ENCODE assay signal across 17 cellular contexts in genomic region chr1:116557323-116557878, GRCh38. TPM values are rescaled to one million over a fixed set of nuclear protein-coding genes. Genes with fewer than 3 reads are reported as not detected.
DNase-seq lines count a peak whose midpoint lies in the region; ATAC-seq, FAIRE-seq and TF ChIP-seq lines count a peak whose summit lies in the region.
"Had no signal": no experiment of that assay in that cellular context is flagged by ENCODE, and none has a peak within 500 bp of the region (broad histone marks: within the 10 kb centered on the region; RNA-seq: fewer than 3 reads in every experiment).

No MANE protein-coding gene starts in this region.

- TF ChIP-seq EP300 in SK-N-SH (IDR thresholded peaks at IDR 0.05; ENCODE audit: borderline replicate concordance in 1 of 2, low read depth in 1 of 2, low read length in 1 of 2): no peak

- no peaks in the 10 kb centered on the region for H3K27me3 Mint-ChIP-seq in activated T-helper 2 cell treated with anti-CD3 and anti-CD28 coated beads, Interferon-gamma antibody, Interleukin-2, Interleukin-4, amounts not matched to agents 10 μg/mL and 5 μg/mL and 100 μg/mL, durations not matched to agents 14 hours and 24 hours and 36 hours (ENCODE audit: low read depth)
- H3K27me3 Mint-ChIP-seq in natural killer cell treated with Interleukin-12 subunit alpha and Interleukin-12 subunit beta and Interleukin-15 and Interleukin-18, amount 100 ng/mL, for 72 hours: no peaks in the 10 kb centered on the region
- H3K27me3 Mint-ChIP-seq: activated naive CD4-positive, alpha-beta T cell treated with anti-CD3 and anti-CD28 coated beads, Interleukin-2, amount 50 U/mL, for 24 hours had no signal

- H2AFZ ChIP-seq in SK-N-SH (ENCODE audit: low read depth): peak overlapping the region; percentile 8; the same call in 1 of the 2 replicates
- H2AFZ ChIP-seq in hepatocyte: no peak overlapping the region

- POLR2A ChIA-PET in SK-N-SH (lab: Yijun Ruan, JAX): no interaction called here

- no peak overlapping the region for H3K9ac ChIP-seq in SK-N-SH

- H3K27me3 ChIP-seq in SK-N-SH (ENCODE audit: insufficient read depth) (no peaks in the 10 kb centered on the region), hepatocyte (no peaks in the 10 kb centered on the region)
- H3K27me3 ChIP-seq: testis had no signal

- WGBS in SK-N-SH (ENCODE audit: low lambda C conversion rate): 96% methylated on average over 4 of the region's 4 CpGs
- 98% methylated on average over 4 of the region's 4 CpGs for WGBS in hepatocyte (ENCODE audit: low lambda C conversion rate, missing lambda C conversion rate)

- no peaks in the 10 kb centered on the region for H4K20me1 ChIP-seq in SK-N-SH (ENCODE audit: insufficient read depth)
- H4K20me1 ChIP-seq in hepatocyte (ENCODE audit: insufficient read depth, poor library complexity, severe bottlenecking): no peaks in the 10 kb centered on the region

- CTCF ChIA-PET in SK-N-SH (lab: Yijun Ruan, JAX): interaction anchor here (0.8 to 1.3 kb wide), 3 partner anchors 17 to 72 kb away, joined by 3 to 4 read pairs (median 3); no protein-coding TSS in a partner anchor

- TF ChIP-seq CTCF in SK-N-SH (IDR thresholded peaks at IDR 0.05) (no peak), GM13977 (IDR thresholded peaks at IDR 0.05; ENCODE audit: extremely low read depth, insufficient read depth, missing control alignments) (no peak), hepatocyte (IDR thresholded peaks at IDR 0.05; ENCODE audit: poor library complexity) (no peak)

- H3K9me3 Mint-ChIP-seq in activated T-helper 2 cell treated with anti-CD3 and anti-CD28 coated beads, Interferon-gamma antibody, Interleukin-2, Interleukin-4, amounts not matched to agents 10 μg/mL and 5 μg/mL and 100 μg/mL, durations not matched to agents 14 hours and 24 hours and 36 hours: peaks cover 2% of the 10 kb centered on the region
- H3K9me3 Mint-ChIP-seq in natural killer cell treated with Interleukin-12 subunit alpha and Interleukin-12 subunit beta and Interleukin-15 and Interleukin-18, amount 100 ng/mL, for 72 hours: no peaks in the 10 kb centered on the region
- H3K9me3 Mint-ChIP-seq: activated naive CD4-positive, alpha-beta T cell treated with anti-CD3 and anti-CD28 coated beads, Interleukin-2, amount 50 U/mL, for 24 hours had no signal

- in situ Hi-C loops in GM13977 (cut with MboI; ENCODE audit: low pct_unique_long_range_greater_than_20kb, low sequenced_read_pairs, unreplicated experiment): loop anchor here (25.0 kb wide), 1 partner anchor 505 kb away; the partner anchor contains the start of gene TTF2

- peaks cover 66% of the 10 kb centered on the region for H3K36me3 Mint-ChIP-seq in activated T-helper 2 cell treated with anti-CD3 and anti-CD28 coated beads, Interferon-gamma antibody, Interleukin-2, Interleukin-4, amounts not matched to agents 10 μg/mL and 5 μg/mL and 100 μg/mL, durations not matched to agents 14 hours and 24 hours and 36 hours (ENCODE audit: low read depth)
- H3K36me3 Mint-ChIP-seq in natural killer cell treated with Interleukin-12 subunit alpha and Interleukin-12 subunit beta and Interleukin-15 and Interleukin-18, amount 100 ng/mL, for 72 hours: peaks cover 8% of the 10 kb centered on the region

- peak; percentile 36; the same call in 1 of the 2 replicates for TF ChIP-seq POLR2A in GM12892 (IDR thresholded peaks at IDR 0.05; ENCODE audit: low read depth, low read length)

- H3K4me3 ChIP-seq in SK-N-SH (ENCODE audit: low read depth in 2 of 2, low read length in 1 of 2) (no peak overlapping the region), hepatocyte (no peak overlapping the region)
- H3K4me3 ChIP-seq: testis had no signal

- TF ChIP-seq RAD21 in SK-N-SH (IDR thresholded peaks at IDR 0.05; ENCODE audit: low read length): no peak

- no peak overlapping the region for H3K4me2 ChIP-seq in SK-N-SH
- no peak overlapping the region for H3K4me2 ChIP-seq in hepatocyte

- DNase-seq in SK-N-SH: no peak
- DNase-seq in GM12892 (ENCODE audit: insufficient read length): no peak
- DNase-seq in activated T-helper 2 cell treated with anti-CD3 and anti-CD28 coated beads, Interferon-gamma antibody, Interleukin-2, Interleukin-4, amounts not matched to agents 10 μg/mL and 5 μg/mL and 100 μg/mL, durations not matched to agents 14 hours and 24 hours and 36 hours (ENCODE audit: low spot score): no peak
- no peak for DNase-seq in natural killer cell treated with Interleukin-12 subunit alpha and Interleukin-12 subunit beta and Interleukin-15 and Interleukin-18, amount 100 ng/mL, for 72 hours (ENCODE audit: low spot score)
- DNase-seq in GM13977 (ENCODE audit: low spot score): no peak
- DNase-seq in hepatocyte (ENCODE audit: low spot score): no peak
- DNase-seq: 8988T, caudate nucleus, DMS153, hippocampal formation, NCI-H1436, NCI-H510A, testis had no signal

- no peaks in the 10 kb centered on the region for H3K9me3 ChIP-seq in SK-N-SH
- no peaks in the 10 kb centered on the region for H3K9me3 ChIP-seq in hepatocyte (ENCODE audit: low read depth)
- H3K9me3 ChIP-seq: testis had no signal

- peaks cover 76% of the 10 kb centered on the region for H3K4me1 Mint-ChIP-seq in activated T-helper 2 cell treated with anti-CD3 and anti-CD28 coated beads, Interferon-gamma antibody, Interleukin-2, Interleukin-4, amounts not matched to agents 10 μg/mL and 5 μg/mL and 100 μg/mL, durations not matched to agents 14 hours and 24 hours and 36 hours (ENCODE audit: low read depth)
- peaks cover 69 to 85% of the 10 kb centered on the region in 2 donors for H3K4me1 Mint-ChIP-seq in natural killer cell treated with Interleukin-12 subunit alpha and Interleukin-12 subunit beta and Interleukin-15 and Interleukin-18, amount 100 ng/mL, for 72 hours (ENCODE audit: low read depth in 2 of 2)

- FAIRE-seq in GM12892 (lab: Jason Lieb, UNC): peak; percentile 62
- FAIRE-seq: small intestine had no signal

- H3K27ac ChIP-seq in SK-N-SH (ENCODE audit: low read depth in 2 of 2, low read length in 1 of 2) (peak overlapping the region in 1 of 2 experiments; percentile 63; a peak in 1 of 4 replicates), hepatocyte (no peak overlapping the region)
- H3K27ac ChIP-seq: testis had no signal

- peaks cover 4 to 12% of the 10 kb centered on the region in 2 experiments; a peak in 3 of 4 replicates for H3K4me1 ChIP-seq in SK-N-SH (ENCODE audit: control insufficient read depth in 1 of 2, insufficient read depth in 2 of 2, low read depth in 1 of 2, low read length in 1 of 2)
- no peaks in the 10 kb centered on the region for H3K4me1 ChIP-seq in hepatocyte (ENCODE audit: insufficient read depth)
- H3K4me1 ChIP-seq: testis had no signal

- H3K36me3 ChIP-seq in SK-N-SH (replicated peaks in 1 of 2; ENCODE audit: control insufficient read depth in 1 of 2, insufficient read depth in 2 of 2, low read length in 1 of 2) (no peaks in the 10 kb centered on the region), hepatocyte (replicated peaks; ENCODE audit: insufficient read depth, low read depth) (no peaks in the 10 kb centered on the region)

- H3K79me2 ChIP-seq in SK-N-SH (ENCODE audit: insufficient read depth): peaks cover 52% of the 10 kb centered on the region
- H3K79me2 ChIP-seq in hepatocyte: peaks cover 25% of the 10 kb centered on the region

- H3K9me2 ChIP-seq in SK-N-SH (no peaks in the 10 kb centered on the region; the same call in 1 of the 2 replicates), hepatocyte (replicated peaks; ENCODE audit: insufficient read depth) (no peaks in the 10 kb centered on the region)

- peaks cover 2% of the 10 kb centered on the region for H3F3A ChIP-seq in SK-N-SH (replicated peaks; ENCODE audit: insufficient read depth)

- peak overlapping the region; percentile 93 for H3K27ac Mint-ChIP-seq in activated T-helper 2 cell treated with anti-CD3 and anti-CD28 coated beads, Interferon-gamma antibody, Interleukin-2, Interleukin-4, amounts not matched to agents 10 μg/mL and 5 μg/mL and 100 μg/mL, durations not matched to agents 14 hours and 24 hours and 36 hours
- H3K27ac Mint-ChIP-seq in natural killer cell treated with Interleukin-12 subunit alpha and Interleukin-12 subunit beta and Interleukin-15 and Interleukin-18, amount 100 ng/mL, for 72 hours: peak overlapping the region; percentile 49 to 75

- H3K4me3 Mint-ChIP-seq in activated T-helper 2 cell treated with anti-CD3 and anti-CD28 coated beads, Interferon-gamma antibody, Interleukin-2, Interleukin-4, amounts not matched to agents 10 μg/mL and 5 μg/mL and 100 μg/mL, durations not matched to agents 14 hours and 24 hours and 36 hours (ENCODE audit: low read depth): no peak overlapping the region
- H3K4me3 Mint-ChIP-seq in natural killer cell treated with Interleukin-12 subunit alpha and Interleukin-12 subunit beta and Interleukin-15 and Interleukin-18, amount 100 ng/mL, for 72 hours: peak overlapping the region; percentile 57
- H3K4me3 Mint-ChIP-seq: activated naive CD4-positive, alpha-beta T cell treated with anti-CD3 and anti-CD28 coated beads, Interleukin-2, amount 50 U/mL, for 24 hours had no signal

- ATAC-seq in SK-N-SH treated with all-trans-retinoic acid at 6 μM for 48 hours: no peak
- ATAC-seq in natural killer cell treated with Interleukin-12 subunit alpha and Interleukin-12 subunit beta and Interleukin-15 and Interleukin-18, amount 100 ng/mL, for 72 hours: no peak
- ATAC-seq in HG02588 (IDR thresholded peaks at IDR 0.05; ENCODE audit: unreplicated experiment): no peak

- intact Hi-C loops in activated T-helper 2 cell treated with anti-CD3 and anti-CD28 coated beads, Interferon-gamma antibody, Interleukin-2, Interleukin-4, amounts not matched to agents 10 μg/mL and 5 μg/mL and 100 μg/mL, durations not matched to agents 14 hours and 24 hours and 36 hours (cut with micrococcal nuclease): loop anchor here (2.0 to 5.0 kb wide), 6 partner anchors 19 to 505 kb away; partner anchors contain the start of gene TTF2

TF ChIP-seq in SK-N-SH, 30 proteins besides CTCF, POLR2A, EP300 and RAD21:
- TF ChIP-seq ELF1 (IDR thresholded peaks at IDR 0.05) (no peak), NFIC (IDR thresholded peaks at IDR 0.05; ENCODE audit: borderline replicate concordance) (no peak), TAF1 (IDR thresholded peaks at IDR 0.05; ENCODE audit: borderline replicate concordance, low read depth, low read length) (no peak)
TF ChIP-seq in SK-N-SH: peak in this region for 0.

TF ChIP-seq in SK-N-SH treated with all-trans-retinoic acid at 6 μM for 48 hours, 23 proteins besides CTCF, POLR2A, EP300 and RAD21 (continues in another document):
- TF ChIP-seq CSDC2 (CRISPR knock-in tag; IDR thresholded peaks at IDR 0.05) (no peak), BACH2 (CRISPR knock-in tag; IDR thresholded peaks at IDR 0.05; ENCODE audit: borderline replicate concordance) (no peak)

RNA-seq across cellular contexts. Expression of gene CD58, which starts 13.4 kb away (rescaled TPM):
- polyA plus RNA-seq in SK-N-SH (2012; rRNA removed): 18.1 and 25.9 TPM in 2 replicates
- polyA plus RNA-seq in SK-N-SH (2012; cell fraction: cytosol; rRNA removed): 27.7 and 30.0 TPM in 2 replicates
- 6.1 and 18.3 TPM in 2 replicates for polyA plus RNA-seq in SK-N-SH (2012; cell fraction: nucleus; rRNA removed)
- 172 TPM for polyA plus RNA-seq in GM12892 (2012; ENCODE audit: missing spikeins)
- 40.6 and 40.9 TPM in 2 replicates for total RNA-seq in activated T-helper 2 cell treated with anti-CD3 and anti-CD28 coated beads, Interferon-gamma antibody, Interleukin-2, Interleukin-4, amounts not matched to agents 10 μg/mL and 5 μg/mL and 100 μg/mL, durations not matched to agents 14 hours and 24 hours and 36 hours
- total RNA-seq in natural killer cell treated with Interleukin-12 subunit alpha and Interleukin-12 subunit beta and Interleukin-15 and Interleukin-18, amount 100 ng/mL, for 72 hours: 10 to 100 TPM; 40.1 to 52.7 TPM
- 14.4 and 16.0 TPM in 2 replicates for total RNA-seq in hepatocyte
- polyA plus RNA-seq in hepatocyte: 23.3 and 26.9 TPM in 2 replicates
